In genomic region chr2:27428978-27429541, GRCh38 we compare ENCODE assay signal across 8 cellular contexts. TPM values are rescaled to one million over a fixed set of nuclear protein-coding genes. Genes with fewer than 3 reads are reported as not detected.
DNase-seq lines count a peak whose midpoint lies in the region; ATAC-seq, FAIRE-seq and TF ChIP-seq lines count a peak whose summit lies in the region.

No MANE protein-coding gene starts in this region.

- WGBS in pancreas, 2 donors = 1% methylated on average over 25 to 51 of the region's 51 CpGs
- 0% methylated on average over 19 to 25 of the region's 51 CpGs for WGBS in tibial nerve, 2 donors

- no peaks in the 10 kb centered on the region for H3K9me3 Mint-ChIP-seq in activated naive CD8-positive, alpha-beta T cell treated with anti-CD3 and anti-CD28 coated beads for 36 hours

- no peak for TF ChIP-seq EP300 in tibial nerve (IDR thresholded peaks at IDR 0.05)

- no peak for TF ChIP-seq POLR2A in tibial nerve (IDR thresholded peaks at IDR 0.05)

- ATAC-seq in GM21528 (IDR thresholded peaks at IDR 0.05; ENCODE audit: low FRiP score, unreplicated experiment) (peak; percentile 67), Right ventricle myocardium inferior (peak; percentile 91), pancreas (peak; percentile 83 to 91 (median 88))

- TF ChIP-seq CTCF in pancreas (IDR thresholded peaks at IDR 0.05) (no peak), tibial nerve (IDR thresholded peaks at IDR 0.05) (no peak)

- intact Hi-C loops in Right ventricle myocardium inferior (cut with DNase I) (loop anchor here (2.0 to 5.0 kb wide), 3 partner anchors 20 to 58 kb away; partner anchors contain the start of genes EIF2B4, IFT172, PPM1G and SNX17), pancreas (cut with DNase I) (no loop called here)

- H3K9me3 ChIP-seq in pancreas (no peaks in the 10 kb centered on the region), tibial nerve (no peaks in the 10 kb centered on the region)

- H3K4me3 Mint-ChIP-seq in activated naive CD8-positive, alpha-beta T cell treated with anti-CD3 and anti-CD28 coated beads for 36 hours = peak overlapping the region; percentile 98

- peaks cover 13% of the 10 kb centered on the region for H3K36me3 Mint-ChIP-seq in activated naive CD8-positive, alpha-beta T cell treated with anti-CD3 and anti-CD28 coated beads for 36 hours

- no peaks in the 10 kb centered on the region for H3K27me3 Mint-ChIP-seq in activated naive CD8-positive, alpha-beta T cell treated with anti-CD3 and anti-CD28 coated beads for 36 hours

- H3K27ac Mint-ChIP-seq in activated naive CD8-positive, alpha-beta T cell treated with anti-CD3 and anti-CD28 coated beads for 36 hours = peak overlapping the region; percentile 95

- DNase-seq in EH (ENCODE audit: low read depth) = peak; percentile 88
- peak; percentile 80 for DNase-seq in HuH-7 (ENCODE audit: low spot score)
- DNase-seq in SK-N-DZ (ENCODE audit: low spot score) = peak; percentile 71
- DNase-seq in activated naive CD8-positive, alpha-beta T cell treated with anti-CD3 and anti-CD28 coated beads for 36 hours = peak; percentile 89
- peak; percentile 94 for DNase-seq in Right ventricle myocardium inferior (ENCODE audit: missing footprints)
- DNase-seq in pancreas = peak; percentile 82 to 94 (median 90)
- peak; percentile 27 to 54 for DNase-seq in tibial nerve (ENCODE audit: low spot score in 2 of 2)

- peak overlapping the region; percentile 98 to 99 (median 99) for H3K27ac ChIP-seq in pancreas
- peak overlapping the region; percentile 95 to 99 (median 98) for H3K27ac ChIP-seq in tibial nerve

- no peak for FAIRE-seq in pancreas (lab: Jason Lieb, UNC)

- H3K4me3 ChIP-seq in pancreas (peak overlapping the region; percentile 90 to 100 (median 98)), tibial nerve (peak overlapping the region; percentile 85 to 98 (median 93))

- peaks cover 30% of the 10 kb centered on the region for H3K4me1 Mint-ChIP-seq in activated naive CD8-positive, alpha-beta T cell treated with anti-CD3 and anti-CD28 coated beads for 36 hours

- H3K27me3 ChIP-seq in pancreas (no peaks in the 10 kb centered on the region), tibial nerve (no peaks in the 10 kb centered on the region)

- H3K4me1 ChIP-seq in pancreas (peaks cover 15 to 19% (median 17%) of the 10 kb centered on the region in 3 donors), tibial nerve (peaks cover 0 to 44% (median 19%) of the 10 kb centered on the region in 4 donors)

- peaks cover 2 to 11% (median 8%) of the 10 kb centered on the region in 3 donors for H3K36me3 ChIP-seq in pancreas
- H3K36me3 ChIP-seq in tibial nerve = peaks cover 0 to 11% (median 10%) of the 10 kb centered on the region in 3 donors

RNA-seq across cellular contexts. Expression of gene NRBP1, which starts 0.6 kb away (rescaled TPM):
- 28.0 and 32.1 TPM in 2 replicates for polyA plus RNA-seq in SK-N-DZ (2014; cell fraction: cytosol; rRNA removed)
- polyA plus RNA-seq in SK-N-DZ (2014; cell fraction: nucleus; rRNA removed) = 44.1 and 52.2 TPM in 2 replicates
- total RNA-seq in activated naive CD8-positive, alpha-beta T cell treated with anti-CD3 and anti-CD28 coated beads for 36 hours = 10 to 100 TPM; 57.0 to 62.5 TPM
- total RNA-seq in Right ventricle myocardium inferior (58.4 TPM), pancreas (10 to 100 TPM; 33.5 to 49.5 (median 38.0) TPM), tibial nerve (10 to 100 TPM; 43.7 to 62.5 (median 56.7) TPM)
- polyA plus RNA-seq in pancreas = 10 to 100 TPM; 32.5 to 60.7 TPM

RNA-seq across cellular contexts. Expression of gene KRTCAP3, which starts 13.1 kb away (rescaled TPM):
- not detected in 2 replicates for polyA plus RNA-seq in SK-N-DZ (2014; cell fraction: cytosol; rRNA removed)
- 8.6 and 9.3 TPM in 2 replicates for polyA plus RNA-seq in SK-N-DZ (2014; cell fraction: nucleus; rRNA removed)
- total RNA-seq in activated naive CD8-positive, alpha-beta T cell treated with anti-CD3 and anti-CD28 coated beads for 36 hours = 1 to 10 TPM; 7.4 to 9.9 TPM
- total RNA-seq in Right ventricle myocardium inferior (0.60 TPM), pancreas (10 to 100 TPM; 21.6 to 36.5 (median 26.6) TPM), tibial nerve (10 to 100 TPM in 1 of 4 donors, 1 to 10 TPM in 1, not detected in 2; 3.6 to 18.1 TPM)
- polyA plus RNA-seq in pancreas = 10 to 100 TPM; 29.5 to 33.0 TPM

RNA-seq across cellular contexts. Expression of gene PPM1G, which starts 19.7 kb away (rescaled TPM):
- polyA plus RNA-seq in SK-N-DZ (2014; cell fraction: cytosol; rRNA removed) = 124 and 127 TPM in 2 replicates
- polyA plus RNA-seq in SK-N-DZ (2014; cell fraction: nucleus; rRNA removed) = 55.6 and 71.4 TPM in 2 replicates
- 100 to 1,000 TPM; 172 to 176 TPM for total RNA-seq in activated naive CD8-positive, alpha-beta T cell treated with anti-CD3 and anti-CD28 coated beads for 36 hours
- 35.6 TPM for total RNA-seq in Right ventricle myocardium inferior
- total RNA-seq in pancreas = 10 to 100 TPM; 23.6 to 37.8 (median 28.7) TPM
- 10 to 100 TPM; 28.6 to 31.8 TPM for polyA plus RNA-seq in pancreas
- 10 to 100 TPM; 33.7 to 53.6 (median 47.9) TPM for total RNA-seq in tibial nerve

RNA-seq across cellular contexts. Expression of gene ZNF513, which starts 48.5 kb away (rescaled TPM):
- 2.5 and 10.9 TPM in 2 replicates for polyA plus RNA-seq in SK-N-DZ (2014; cell fraction: cytosol; rRNA removed)
- polyA plus RNA-seq in SK-N-DZ (2014; cell fraction: nucleus; rRNA removed) = 11.3 and 12.7 TPM in 2 replicates
- 1 to 10 TPM; 8.3 to 9.9 TPM for total RNA-seq in activated naive CD8-positive, alpha-beta T cell treated with anti-CD3 and anti-CD28 coated beads for 36 hours
- total RNA-seq in Right ventricle myocardium inferior (6.8 TPM), pancreas (10 to 100 TPM in 1 of 6 donors, 1 to 10 TPM in 5; 3.7 to 10.4 (median 7.6) TPM), tibial nerve (10 to 100 TPM; 12.9 to 16.8 (median 14.4) TPM)
- polyA plus RNA-seq in pancreas = 10 to 100 TPM; 30.1 to 34.4 TPM

RNA-seq across cellular contexts. Expression of gene SNX17, which starts 58.6 kb away (rescaled TPM):
- 52.2 and 64.9 TPM in 2 replicates for polyA plus RNA-seq in SK-N-DZ (2014; cell fraction: cytosol; rRNA removed)
- polyA plus RNA-seq in SK-N-DZ (2014; cell fraction: nucleus; rRNA removed) = 44.1 and 49.8 TPM in 2 replicates
- total RNA-seq in activated naive CD8-positive, alpha-beta T cell treated with anti-CD3 and anti-CD28 coated beads for 36 hours = 10 to 100 TPM; 88.1 to 96.0 TPM
- total RNA-seq in Right ventricle myocardium inferior = 57.6 TPM
- 10 to 100 TPM; 34.3 to 48.6 (median 39.5) TPM for total RNA-seq in pancreas
- 10 to 100 TPM; 38.8 to 60.2 TPM for polyA plus RNA-seq in pancreas
- 10 to 100 TPM; 71.6 to 97.7 (median 90.8) TPM for total RNA-seq in tibial nerve

Comparison
In these comparisons a context has a peak if more than half of its experiments do, and no peak if none do; other contexts are left out.
1. Peak in every context shown above with its lines: DNase-seq, ATAC-seq, H3K4me3 ChIP-seq and H3K27ac ChIP-seq.
2. DNase-seq: peak in every context shown above with its lines; median percentile 94 in Right ventricle myocardium inferior; 90 in pancreas; 89 in activated naive CD8-positive, alpha-beta T cell treated with anti-CD3 and anti-CD28 coated beads for 36 hours; 88 in EH; 80 in HuH-7; 71 in SK-N-DZ; 40 in tibial nerve.